21 cellular contexts compared by ENCODE assay signal in the genomic region with DNA sequence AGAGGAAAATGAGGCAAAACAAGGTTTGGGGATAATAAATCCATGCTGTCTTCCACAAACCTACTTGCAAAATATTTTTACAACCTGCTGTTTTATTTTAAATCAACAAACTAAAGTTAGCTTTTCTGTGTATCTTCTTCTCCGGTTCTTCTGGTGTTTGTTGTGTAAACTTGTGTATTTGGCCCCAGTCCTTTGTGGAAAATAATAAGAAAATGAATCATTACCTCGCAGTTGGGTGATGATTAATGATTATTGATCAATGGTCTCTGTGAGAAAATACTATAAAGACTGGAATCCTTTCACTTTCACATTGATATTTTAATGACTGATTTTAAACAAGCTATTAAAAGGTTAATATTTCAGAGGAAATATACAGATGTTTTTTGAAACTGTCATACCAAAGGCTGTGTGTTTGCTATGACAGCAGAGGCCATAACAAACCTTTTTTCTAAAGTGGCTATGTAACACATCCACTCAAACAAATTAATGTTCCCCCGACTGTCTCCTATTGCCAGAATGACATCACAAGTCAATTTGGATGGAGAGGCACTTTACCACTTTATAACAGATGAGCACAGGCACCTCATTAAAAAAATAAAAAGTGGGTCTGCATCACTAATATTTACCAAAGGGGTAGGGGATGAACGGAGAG.
A peak's percentile ranks its signal among the peaks of the same experiment; 100 is the strongest.
DNase-seq lines count a peak whose midpoint lies in the region; ATAC-seq and TF ChIP-seq lines count a peak whose summit lies in the region.
"Had no signal": no experiment of that assay in that cellular context is flagged by ENCODE, and none has a peak within 500 bp of the region (broad histone marks: within the 10 kb centered on the region; RNA-seq: fewer than 3 reads in every experiment).

No MANE protein-coding gene starts in this region.

- H3K27me3 ChIP-seq in mesenchymal stem cell (ENCODE audit: control insufficient read depth in 1 of 2, insufficient read depth in 1 of 2, low read length in 2 of 2) (no peaks in the 10 kb centered on the region), gastrocnemius medialis (no peaks in the 10 kb centered on the region)
- H3K27me3 ChIP-seq: BE2C, cardiac muscle cell, foreskin keratinocyte, right atrium auricular region had no signal

- H3K4me1 ChIP-seq in OCI-LY7 (ENCODE audit: insufficient read depth, low read length, poor library complexity, severe bottlenecking), result no peaks in the 10 kb centered on the region
- H3K4me1 ChIP-seq in mesenchymal stem cell (ENCODE audit: control insufficient read depth, insufficient read depth, low read depth, low read length), result no peaks in the 10 kb centered on the region
- peaks cover 7 to 8% of the 10 kb centered on the region in 2 donors for H3K4me1 ChIP-seq in gastrocnemius medialis
- H3K4me1 ChIP-seq: BE2C, foreskin keratinocyte, right atrium auricular region had no signal

- no peaks in the 10 kb centered on the region for H4K20me1 ChIP-seq in OCI-LY7 (ENCODE audit: insufficient read depth, low read length)

- 0 out of 2 replicates have a peak overlapping the region, but pooled peaks have one; percentile 55 for H2AFZ ChIP-seq in OCI-LY7 (ENCODE audit: low read length)
- no peak overlapping the region for H2AFZ ChIP-seq in mesenchymal stem cell (ENCODE audit: low read depth, low read length)

- H3K9me3 ChIP-seq in OCI-LY7 (ENCODE audit: low read length) (no peaks in the 10 kb centered on the region), mesenchymal stem cell (ENCODE audit: control insufficient read depth, low read length) (no peaks in the 10 kb centered on the region), gastrocnemius medialis (no peaks in the 10 kb centered on the region)
- H3K9me3 ChIP-seq: BE2C, right atrium auricular region had no signal

- POLR2A ChIA-PET in OCI-LY7 (lab: Charles Lee), result no interaction called here

- WGBS in mesenchymal stem cell, result 57% methylated on average over 3 of the region's 4 CpGs

- H3K14ac ChIP-seq in mesenchymal stem cell (ENCODE audit: low read length in 2 of 2), result no peak overlapping the region

- no peaks in the 10 kb centered on the region for H3K9me2 ChIP-seq in OCI-LY7 (ENCODE audit: insufficient read depth, low read length)

- H3K79me1 ChIP-seq in mesenchymal stem cell (replicated peaks; ENCODE audit: low read length, poor library complexity, severe bottlenecking), result no peaks in the 10 kb centered on the region

- TF ChIP-seq CTCF in OCI-LY7 (conservative IDR thresholded peaks at IDR 0.05; ENCODE audit: low read length) (no peak), gastrocnemius medialis (IDR thresholded peaks at IDR 0.05 in 4 of 5, conservative IDR thresholded peaks at IDR 0.05 in 1 of 5) (no peak)

- no TSS peak for BruUV-seq in OCI-LY7 (replicated peaks; lab: Mats Ljungman, UMichigan)

- no peak overlapping the region for H4K91ac ChIP-seq in mesenchymal stem cell (ENCODE audit: low read length)

- no peak overlapping the region for H3K23ac ChIP-seq in mesenchymal stem cell (ENCODE audit: low read length in 2 of 2)

- intact Hi-C loops in OCI-LY7 (cut with micrococcal nuclease; ENCODE audit: unreplicated experiment), result no loop called here
- intact Hi-C loops in gastrocnemius medialis (cut with DNase I; ENCODE audit: low total_unique reads), result no loop called here

- no peaks in the 10 kb centered on the region for H3K79me2 ChIP-seq in OCI-LY7 (ENCODE audit: insufficient read depth, low read depth, low read length)

- no peak for TF ChIP-seq POLR2A in gastrocnemius medialis (IDR thresholded peaks at IDR 0.05)

- H2BK12ac ChIP-seq in mesenchymal stem cell (ENCODE audit: low read length in 2 of 2), result no peak overlapping the region

- no peak overlapping the region for H2BK5ac ChIP-seq in mesenchymal stem cell (ENCODE audit: low read depth, low read length, poor library complexity, severe bottlenecking)

- H3K27ac ChIP-seq in OCI-LY7 (ENCODE audit: low read depth, low read length, poor library complexity, severe bottlenecking), result no peak overlapping the region
- H3K27ac ChIP-seq in mesenchymal stem cell (ENCODE audit: low read length, poor library complexity, severe bottlenecking), result no peak overlapping the region
- H3K27ac ChIP-seq in gastrocnemius medialis, result no peak overlapping the region
- H3K27ac ChIP-seq: cardiac muscle cell, foreskin keratinocyte, right atrium auricular region, SK-N-MC had no signal

- H3K18ac ChIP-seq in mesenchymal stem cell (ENCODE audit: low read depth in 1 of 2, low read length in 2 of 2), result no peak overlapping the region

- no peaks in the 10 kb centered on the region for H3K36me3 ChIP-seq in OCI-LY7 (ENCODE audit: insufficient read depth, low read length)
- no peaks in the 10 kb centered on the region for H3K36me3 ChIP-seq in mesenchymal stem cell (ENCODE audit: control insufficient read depth in 1 of 2, insufficient read depth in 2 of 2, low read depth in 1 of 2, low read length in 2 of 2)
- no peaks in the 10 kb centered on the region for H3K36me3 ChIP-seq in gastrocnemius medialis
- H3K36me3 ChIP-seq: BE2C, cardiac muscle cell, right atrium auricular region had no signal

- ATAC-seq in HG03571 (IDR thresholded peaks at IDR 0.05; ENCODE audit: unreplicated experiment) (no peak), gastrocnemius medialis (no peak)
- ATAC-seq: activated CD8-positive, alpha-beta T cell treated with anti-CD3 and anti-CD28 coated beads for 36 hours; foreskin keratinocyte had no signal

- peak overlapping the region; percentile 54 for H3K9ac ChIP-seq in mesenchymal stem cell (ENCODE audit: low read length)

- H4K8ac ChIP-seq in mesenchymal stem cell (ENCODE audit: low read length), result no peak overlapping the region

- no peak overlapping the region for H2BK120ac ChIP-seq in mesenchymal stem cell (ENCODE audit: low read depth, low read length)

- H3K4me2 ChIP-seq in OCI-LY7 (ENCODE audit: low read length), result peak overlapping the region; percentile 23; the same call in 1 of the 2 replicates
- H3K4me2 ChIP-seq in mesenchymal stem cell (ENCODE audit: low read length, poor library complexity, severe bottlenecking), result no peak overlapping the region

- no peak overlapping the region for H3K4me3 ChIP-seq in OCI-LY7 (ENCODE audit: low read depth, low read length, poor library complexity, severe bottlenecking)
- no peak overlapping the region for H3K4me3 ChIP-seq in mesenchymal stem cell (ENCODE audit: insufficient read depth in 1 of 2, low read depth in 1 of 2, low read length in 2 of 2)
- H3K4me3 ChIP-seq in gastrocnemius medialis, result no peak overlapping the region
- H3K4me3 ChIP-seq: cardiac muscle cell, right atrium auricular region, SK-N-MC had no signal

- H2BK15ac ChIP-seq in mesenchymal stem cell (ENCODE audit: low read depth, poor library complexity, severe bottlenecking), result no peak overlapping the region

- in situ Hi-C loops in gastrocnemius medialis (cut with MboI; ENCODE audit: low sequenced_read_pairs in 4 of 4), result no loop called here

- H2AK5ac ChIP-seq in mesenchymal stem cell (ENCODE audit: low read length, severe bottlenecking), result no peak overlapping the region

- CTCF ChIA-PET in OCI-LY7 (lab: Charles Lee; ENCODE audit: unreplicated experiment), result no interaction called here

- peak; percentile 8 for DNase-seq in DMS79 treated with DMSO at 0.1 percent for 48 hours (lab: John Stamatoyannopoulos, UW)
- no peak for DNase-seq in DMS79 (lab: John Stamatoyannopoulos, UW)
- peak; percentile 53 for DNase-seq in NCI-H1105 treated with DMSO at 0.1 percent for 48 hours (lab: John Stamatoyannopoulos, UW)
- no peak for DNase-seq in OCI-LY7 (ENCODE audit: low spot score)
- peak; percentile 13 for DNase-seq in mesenchymal stem cell
- no peak for DNase-seq in NCI-H2171 (lab: John Stamatoyannopoulos, UW)
- DNase-seq in gastrocnemius medialis, result no peak
- DNase-seq: 8988T; activated B cell treated with CpG ODN at 0.5 μM for 24 hours; activated CD8-positive, alpha-beta T cell treated with anti-CD3 and anti-CD28 coated beads for 36 hours; activated naive CD4-positive, alpha-beta T cell; activated T-cell treated with anti-CD3 and anti-CD28 coated beads, Interleukin-2, amount 50 U/mL, for 1 hour; amygdala; BE2C; foreskin keratinocyte; mammary epithelial cell; occipital lobe had no signal

- H3K4ac ChIP-seq in mesenchymal stem cell (ENCODE audit: low read depth in 1 of 2, low read length in 2 of 2), result no peak overlapping the region

Comparison
In these comparisons a context has a peak if more than half of its experiments do, and no peak if none do; other contexts are left out.
1. DNase-seq: peak in DMS79 treated with DMSO at 0.1 percent for 48 hours (single experiment), NCI-H1105 treated with DMSO at 0.1 percent for 48 hours (single experiment) and mesenchymal stem cell (single experiment); none in DMS79 (single experiment), OCI-LY7 (single experiment), NCI-H2171 (single experiment) and gastrocnemius medialis (0 of 2).